In the genomic region with DNA sequence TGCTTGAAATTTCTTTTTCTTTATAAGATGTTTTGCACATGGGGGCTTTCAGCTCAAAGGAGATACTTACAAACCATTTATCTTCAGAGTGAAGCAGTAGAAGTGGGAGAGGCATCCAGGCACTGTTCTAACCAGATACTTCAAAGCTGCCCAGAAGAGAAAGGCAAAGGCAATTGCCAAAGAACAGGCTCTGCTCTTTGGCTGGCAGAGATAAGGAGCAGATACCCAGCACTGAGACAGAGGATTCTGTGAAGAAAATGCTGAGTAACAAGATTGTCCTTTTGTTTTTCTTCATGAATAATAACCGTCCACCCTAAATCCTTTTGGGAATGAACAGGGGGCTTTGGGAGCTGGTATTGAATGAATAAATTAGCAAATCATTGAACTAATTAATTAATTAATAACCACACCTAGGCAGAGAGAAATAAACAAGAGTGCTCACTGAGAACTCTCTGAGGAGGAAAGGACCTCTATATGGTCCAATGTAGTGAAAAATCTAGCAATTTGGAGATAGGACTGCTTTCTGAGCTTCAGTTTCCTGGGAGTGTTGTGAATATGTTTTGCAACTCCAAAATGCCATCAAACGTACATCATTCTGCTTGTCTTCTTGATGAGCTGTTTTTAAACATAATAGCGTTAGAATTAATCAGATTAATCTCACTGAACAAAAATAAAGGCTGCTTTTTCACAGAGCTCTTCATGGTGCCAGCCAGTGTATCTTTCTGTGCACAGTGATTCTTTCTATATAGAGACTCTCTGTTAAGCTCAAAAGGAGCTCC, we compare ENCODE assay signal across 1 cellular context.
TF ChIP-seq lines count a peak whose summit lies in the region.

No MANE protein-coding gene starts in this region.

TF ChIP-seq in K562, 482 proteins besides CTCF, POLR2A, EP300 and RAD21 (continued from another document and continues in another):
- TF ChIP-seq, protein P1, sequence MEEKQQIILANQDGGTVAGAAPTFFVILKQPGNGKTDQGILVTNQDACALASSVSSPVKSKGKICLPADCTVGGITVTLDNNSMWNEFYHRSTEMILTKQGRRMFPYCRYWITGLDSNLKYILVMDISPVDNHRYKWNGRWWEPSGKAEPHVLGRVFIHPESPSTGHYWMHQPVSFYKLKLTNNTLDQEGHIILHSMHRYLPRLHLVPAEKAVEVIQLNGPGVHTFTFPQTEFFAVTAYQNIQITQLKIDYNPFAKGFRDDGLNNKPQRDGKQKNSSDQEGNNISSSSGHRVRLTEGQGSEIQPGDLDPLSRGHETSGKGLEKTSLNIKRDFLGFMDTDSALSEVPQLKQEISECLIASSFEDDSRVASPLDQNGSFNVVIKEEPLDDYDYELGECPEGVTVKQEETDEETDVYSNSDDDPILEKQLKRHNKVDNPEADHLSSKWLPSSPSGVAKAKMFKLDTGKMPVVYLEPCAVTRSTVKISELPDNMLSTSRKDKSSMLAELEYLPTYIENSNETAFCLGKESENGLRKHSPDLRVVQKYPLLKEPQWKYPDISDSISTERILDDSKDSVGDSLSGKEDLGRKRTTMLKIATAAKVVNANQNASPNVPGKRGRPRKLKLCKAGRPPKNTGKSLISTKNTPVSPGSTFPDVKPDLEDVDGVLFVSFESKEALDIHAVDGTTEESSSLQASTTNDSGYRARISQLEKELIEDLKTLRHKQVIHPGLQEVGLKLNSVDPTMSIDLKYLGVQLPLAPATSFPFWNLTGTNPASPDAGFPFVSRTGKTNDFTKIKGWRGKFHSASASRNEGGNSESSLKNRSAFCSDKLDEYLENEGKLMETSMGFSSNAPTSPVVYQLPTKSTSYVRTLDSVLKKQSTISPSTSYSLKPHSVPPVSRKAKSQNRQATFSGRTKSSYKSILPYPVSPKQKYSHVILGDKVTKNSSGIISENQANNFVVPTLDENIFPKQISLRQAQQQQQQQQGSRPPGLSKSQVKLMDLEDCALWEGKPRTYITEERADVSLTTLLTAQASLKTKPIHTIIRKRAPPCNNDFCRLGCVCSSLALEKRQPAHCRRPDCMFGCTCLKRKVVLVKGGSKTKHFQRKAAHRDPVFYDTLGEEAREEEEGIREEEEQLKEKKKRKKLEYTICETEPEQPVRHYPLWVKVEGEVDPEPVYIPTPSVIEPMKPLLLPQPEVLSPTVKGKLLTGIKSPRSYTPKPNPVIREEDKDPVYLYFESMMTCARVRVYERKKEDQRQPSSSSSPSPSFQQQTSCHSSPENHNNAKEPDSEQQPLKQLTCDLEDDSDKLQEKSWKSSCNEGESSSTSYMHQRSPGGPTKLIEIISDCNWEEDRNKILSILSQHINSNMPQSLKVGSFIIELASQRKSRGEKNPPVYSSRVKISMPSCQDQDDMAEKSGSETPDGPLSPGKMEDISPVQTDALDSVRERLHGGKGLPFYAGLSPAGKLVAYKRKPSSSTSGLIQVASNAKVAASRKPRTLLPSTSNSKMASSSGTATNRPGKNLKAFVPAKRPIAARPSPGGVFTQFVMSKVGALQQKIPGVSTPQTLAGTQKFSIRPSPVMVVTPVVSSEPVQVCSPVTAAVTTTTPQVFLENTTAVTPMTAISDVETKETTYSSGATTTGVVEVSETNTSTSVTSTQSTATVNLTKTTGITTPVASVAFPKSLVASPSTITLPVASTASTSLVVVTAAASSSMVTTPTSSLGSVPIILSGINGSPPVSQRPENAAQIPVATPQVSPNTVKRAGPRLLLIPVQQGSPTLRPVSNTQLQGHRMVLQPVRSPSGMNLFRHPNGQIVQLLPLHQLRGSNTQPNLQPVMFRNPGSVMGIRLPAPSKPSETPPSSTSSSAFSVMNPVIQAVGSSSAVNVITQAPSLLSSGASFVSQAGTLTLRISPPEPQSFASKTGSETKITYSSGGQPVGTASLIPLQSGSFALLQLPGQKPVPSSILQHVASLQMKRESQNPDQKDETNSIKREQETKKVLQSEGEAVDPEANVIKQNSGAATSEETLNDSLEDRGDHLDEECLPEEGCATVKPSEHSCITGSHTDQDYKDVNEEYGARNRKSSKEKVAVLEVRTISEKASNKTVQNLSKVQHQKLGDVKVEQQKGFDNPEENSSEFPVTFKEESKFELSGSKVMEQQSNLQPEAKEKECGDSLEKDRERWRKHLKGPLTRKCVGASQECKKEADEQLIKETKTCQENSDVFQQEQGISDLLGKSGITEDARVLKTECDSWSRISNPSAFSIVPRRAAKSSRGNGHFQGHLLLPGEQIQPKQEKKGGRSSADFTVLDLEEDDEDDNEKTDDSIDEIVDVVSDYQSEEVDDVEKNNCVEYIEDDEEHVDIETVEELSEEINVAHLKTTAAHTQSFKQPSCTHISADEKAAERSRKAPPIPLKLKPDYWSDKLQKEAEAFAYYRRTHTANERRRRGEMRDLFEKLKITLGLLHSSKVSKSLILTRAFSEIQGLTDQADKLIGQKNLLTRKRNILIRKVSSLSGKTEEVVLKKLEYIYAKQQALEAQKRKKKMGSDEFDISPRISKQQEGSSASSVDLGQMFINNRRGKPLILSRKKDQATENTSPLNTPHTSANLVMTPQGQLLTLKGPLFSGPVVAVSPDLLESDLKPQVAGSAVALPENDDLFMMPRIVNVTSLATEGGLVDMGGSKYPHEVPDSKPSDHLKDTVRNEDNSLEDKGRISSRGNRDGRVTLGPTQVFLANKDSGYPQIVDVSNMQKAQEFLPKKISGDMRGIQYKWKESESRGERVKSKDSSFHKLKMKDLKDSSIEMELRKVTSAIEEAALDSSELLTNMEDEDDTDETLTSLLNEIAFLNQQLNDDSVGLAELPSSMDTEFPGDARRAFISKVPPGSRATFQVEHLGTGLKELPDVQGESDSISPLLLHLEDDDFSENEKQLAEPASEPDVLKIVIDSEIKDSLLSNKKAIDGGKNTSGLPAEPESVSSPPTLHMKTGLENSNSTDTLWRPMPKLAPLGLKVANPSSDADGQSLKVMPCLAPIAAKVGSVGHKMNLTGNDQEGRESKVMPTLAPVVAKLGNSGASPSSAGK (IDR thresholded peaks at IDR 0.05): 0 out of 2 replicates have a peak, but pooled peaks have one; percentile 1
- 0 out of 4 replicates have a peak, but pooled peaks of 1 of the 2 experiments have one; percentile 17 for TF ChIP-seq TRIM24 (IDR thresholded peaks at IDR 0.05)
- TF ChIP-seq KDM2B (CRISPR knock-in tag; IDR thresholded peaks at IDR 0.05): no peak
- no peak for TF ChIP-seq ZFPM2 (CRISPR knock-in tag; IDR thresholded peaks at IDR 0.05)
- TF ChIP-seq L3MBTL2 (IDR thresholded peaks at IDR 0.05): no peak
- TF ChIP-seq SMARCE1 (IDR thresholded peaks at IDR 0.05): peak; percentile 79; the same call in 1 of the 2 replicates
- peak; percentile 76 for TF ChIP-seq DMBX1 (CRISPR knock-in tag; IDR thresholded peaks at IDR 0.05; ENCODE audit: borderline replicate concordance)
- TF ChIP-seq TAL1 (IDR thresholded peaks at IDR 0.05): peak; percentile 77
- no peak for TF ChIP-seq BRD9 (IDR thresholded peaks at IDR 0.05; ENCODE audit: low read depth, partially characterized antibody)
- no peak for TF ChIP-seq ZNF766 (CRISPR knock-in tag; conservative IDR thresholded peaks at IDR 0.05)
- TF ChIP-seq, protein P2, sequence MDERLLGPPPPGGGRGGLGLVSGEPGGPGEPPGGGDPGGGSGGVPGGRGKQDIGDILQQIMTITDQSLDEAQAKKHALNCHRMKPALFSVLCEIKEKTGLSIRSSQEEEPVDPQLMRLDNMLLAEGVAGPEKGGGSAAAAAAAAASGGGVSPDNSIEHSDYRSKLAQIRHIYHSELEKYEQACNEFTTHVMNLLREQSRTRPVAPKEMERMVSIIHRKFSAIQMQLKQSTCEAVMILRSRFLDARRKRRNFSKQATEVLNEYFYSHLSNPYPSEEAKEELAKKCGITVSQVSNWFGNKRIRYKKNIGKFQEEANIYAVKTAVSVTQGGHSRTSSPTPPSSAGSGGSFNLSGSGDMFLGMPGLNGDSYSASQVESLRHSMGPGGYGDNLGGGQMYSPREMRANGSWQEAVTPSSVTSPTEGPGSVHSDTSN (CRISPR knock-in tag; IDR thresholded peaks at IDR 0.05; ENCODE audit: low read depth): no peak
- TF ChIP-seq, protein P2 (tag; conservative IDR thresholded peaks at IDR 0.05; ENCODE audit: low read depth): no peak; the same call in 1 of the 2 replicates
- no peak for TF ChIP-seq ZNF165 (CRISPR knock-in tag; IDR thresholded peaks at IDR 0.05; ENCODE audit: borderline replicate concordance)
- no peak for TF ChIP-seq ZBED1 (IDR thresholded peaks at IDR 0.05)
- no peak for TF ChIP-seq ZNF384 (IDR thresholded peaks at IDR 0.05; ENCODE audit: low read depth, low read length)
- no peak; the same call in 1 of the 2 replicates for TF ChIP-seq RFX1 (IDR thresholded peaks at IDR 0.05)
- TF ChIP-seq, protein P3, sequence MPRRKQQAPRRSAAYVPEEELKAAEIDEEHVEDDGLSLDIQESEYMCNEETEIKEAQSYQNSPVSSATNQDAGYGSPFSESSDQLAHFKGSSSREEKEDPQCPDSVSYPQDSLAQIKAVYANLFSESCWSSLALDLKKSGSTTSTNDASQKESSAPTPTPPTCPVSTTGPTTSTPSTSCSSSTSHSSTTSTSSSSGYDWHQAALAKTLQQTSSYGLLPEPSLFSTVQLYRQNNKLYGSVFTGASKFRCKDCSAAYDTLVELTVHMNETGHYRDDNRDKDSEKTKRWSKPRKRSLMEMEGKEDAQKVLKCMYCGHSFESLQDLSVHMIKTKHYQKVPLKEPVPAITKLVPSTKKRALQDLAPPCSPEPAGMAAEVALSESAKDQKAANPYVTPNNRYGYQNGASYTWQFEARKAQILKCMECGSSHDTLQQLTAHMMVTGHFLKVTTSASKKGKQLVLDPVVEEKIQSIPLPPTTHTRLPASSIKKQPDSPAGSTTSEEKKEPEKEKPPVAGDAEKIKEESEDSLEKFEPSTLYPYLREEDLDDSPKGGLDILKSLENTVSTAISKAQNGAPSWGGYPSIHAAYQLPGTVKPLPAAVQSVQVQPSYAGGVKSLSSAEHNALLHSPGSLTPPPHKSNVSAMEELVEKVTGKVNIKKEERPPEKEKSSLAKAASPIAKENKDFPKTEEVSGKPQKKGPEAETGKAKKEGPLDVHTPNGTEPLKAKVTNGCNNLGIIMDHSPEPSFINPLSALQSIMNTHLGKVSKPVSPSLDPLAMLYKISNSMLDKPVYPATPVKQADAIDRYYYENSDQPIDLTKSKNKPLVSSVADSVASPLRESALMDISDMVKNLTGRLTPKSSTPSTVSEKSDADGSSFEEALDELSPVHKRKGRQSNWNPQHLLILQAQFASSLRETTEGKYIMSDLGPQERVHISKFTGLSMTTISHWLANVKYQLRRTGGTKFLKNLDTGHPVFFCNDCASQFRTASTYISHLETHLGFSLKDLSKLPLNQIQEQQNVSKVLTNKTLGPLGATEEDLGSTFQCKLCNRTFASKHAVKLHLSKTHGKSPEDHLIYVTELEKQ (CRISPR knock-in tag; IDR thresholded peaks at IDR 0.05): no peak
- peak; percentile 85 for TF ChIP-seq MYNN (IDR thresholded peaks at IDR 0.05)
- TF ChIP-seq MYNN (CRISPR knock-in tag; IDR thresholded peaks at IDR 0.05): no peak
- no peak for TF ChIP-seq BMI1 (IDR thresholded peaks at IDR 0.05; ENCODE audit: low read length)
- TF ChIP-seq SOX6 (IDR thresholded peaks at IDR 0.05): peak; percentile 76
- no peak for TF ChIP-seq TEAD1 (CRISPR knock-in tag; IDR thresholded peaks at IDR 0.05)
- TF ChIP-seq, protein P4, sequence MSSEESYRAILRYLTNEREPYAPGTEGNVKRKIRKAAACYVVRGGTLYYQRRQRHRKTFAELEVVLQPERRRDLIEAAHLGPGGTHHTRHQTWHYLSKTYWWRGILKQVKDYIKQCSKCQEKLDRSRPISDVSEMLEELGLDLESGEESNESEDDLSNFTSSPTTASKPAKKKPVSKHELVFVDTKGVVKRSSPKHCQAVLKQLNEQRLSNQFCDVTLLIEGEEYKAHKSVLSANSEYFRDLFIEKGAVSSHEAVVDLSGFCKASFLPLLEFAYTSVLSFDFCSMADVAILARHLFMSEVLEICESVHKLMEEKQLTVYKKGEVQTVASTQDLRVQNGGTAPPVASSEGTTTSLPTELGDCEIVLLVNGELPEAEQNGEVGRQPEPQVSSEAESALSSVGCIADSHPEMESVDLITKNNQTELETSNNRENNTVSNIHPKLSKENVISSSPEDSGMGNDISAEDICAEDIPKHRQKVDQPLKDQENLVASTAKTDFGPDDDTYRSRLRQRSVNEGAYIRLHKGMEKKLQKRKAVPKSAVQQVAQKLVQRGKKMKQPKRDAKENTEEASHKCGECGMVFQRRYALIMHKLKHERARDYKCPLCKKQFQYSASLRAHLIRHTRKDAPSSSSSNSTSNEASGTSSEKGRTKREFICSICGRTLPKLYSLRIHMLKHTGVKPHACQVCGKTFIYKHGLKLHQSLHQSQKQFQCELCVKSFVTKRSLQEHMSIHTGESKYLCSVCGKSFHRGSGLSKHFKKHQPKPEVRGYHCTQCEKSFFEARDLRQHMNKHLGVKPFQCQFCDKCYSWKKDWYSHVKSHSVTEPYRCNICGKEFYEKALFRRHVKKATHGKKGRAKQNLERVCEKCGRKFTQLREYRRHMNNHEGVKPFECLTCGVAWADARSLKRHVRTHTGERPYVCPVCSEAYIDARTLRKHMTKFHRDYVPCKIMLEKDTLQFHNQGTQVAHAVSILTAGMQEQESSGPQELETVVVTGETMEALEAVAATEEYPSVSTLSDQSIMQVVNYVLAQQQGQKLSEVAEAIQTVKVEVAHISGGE (CRISPR knock-in tag; IDR thresholded peaks at IDR 0.05): peak in 1 of 3 experiments; percentile 23; a peak in 1 of 6 replicates
- no peak for TF ChIP-seq POLR2G (IDR thresholded peaks at IDR 0.05; ENCODE audit: low read depth, low read length)
- peak; percentile 32 for TF ChIP-seq NEUROD1 (IDR thresholded peaks at IDR 0.05; ENCODE audit: borderline replicate concordance, low read depth, low read length, partially characterized antibody)
- no peak for TF ChIP-seq TCF7 (IDR thresholded peaks at IDR 0.05; ENCODE audit: borderline replicate concordance)
- TF ChIP-seq, protein P5, sequence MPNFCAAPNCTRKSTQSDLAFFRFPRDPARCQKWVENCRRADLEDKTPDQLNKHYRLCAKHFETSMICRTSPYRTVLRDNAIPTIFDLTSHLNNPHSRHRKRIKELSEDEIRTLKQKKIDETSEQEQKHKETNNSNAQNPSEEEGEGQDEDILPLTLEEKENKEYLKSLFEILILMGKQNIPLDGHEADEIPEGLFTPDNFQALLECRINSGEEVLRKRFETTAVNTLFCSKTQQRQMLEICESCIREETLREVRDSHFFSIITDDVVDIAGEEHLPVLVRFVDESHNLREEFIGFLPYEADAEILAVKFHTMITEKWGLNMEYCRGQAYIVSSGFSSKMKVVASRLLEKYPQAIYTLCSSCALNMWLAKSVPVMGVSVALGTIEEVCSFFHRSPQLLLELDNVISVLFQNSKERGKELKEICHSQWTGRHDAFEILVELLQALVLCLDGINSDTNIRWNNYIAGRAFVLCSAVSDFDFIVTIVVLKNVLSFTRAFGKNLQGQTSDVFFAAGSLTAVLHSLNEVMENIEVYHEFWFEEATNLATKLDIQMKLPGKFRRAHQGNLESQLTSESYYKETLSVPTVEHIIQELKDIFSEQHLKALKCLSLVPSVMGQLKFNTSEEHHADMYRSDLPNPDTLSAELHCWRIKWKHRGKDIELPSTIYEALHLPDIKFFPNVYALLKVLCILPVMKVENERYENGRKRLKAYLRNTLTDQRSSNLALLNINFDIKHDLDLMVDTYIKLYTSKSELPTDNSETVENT (CRISPR knock-in tag; IDR thresholded peaks at IDR 0.05): no peak
- 0 out of 2 replicates have a peak, but pooled peaks have one; percentile 11 for TF ChIP-seq BHLHE40 (IDR thresholded peaks at IDR 0.05; ENCODE audit: low read length)
- no peak for TF ChIP-seq CHD1 (IDR thresholded peaks at IDR 0.05; ENCODE audit: low read length)
- TF ChIP-seq POLR3G (IDR thresholded peaks at IDR 0.05; ENCODE audit: extremely low read depth, insufficient read length, insufficient replicate concordance): no peak
- TF ChIP-seq MAFG (tag; conservative IDR thresholded peaks at IDR 0.05): peak; percentile 87
- TF ChIP-seq SMARCA4 (IDR thresholded peaks at IDR 0.05): peak; percentile 84
